Comparison of ENCODE assay signal across 19 cellular contexts in the genomic region with DNA sequence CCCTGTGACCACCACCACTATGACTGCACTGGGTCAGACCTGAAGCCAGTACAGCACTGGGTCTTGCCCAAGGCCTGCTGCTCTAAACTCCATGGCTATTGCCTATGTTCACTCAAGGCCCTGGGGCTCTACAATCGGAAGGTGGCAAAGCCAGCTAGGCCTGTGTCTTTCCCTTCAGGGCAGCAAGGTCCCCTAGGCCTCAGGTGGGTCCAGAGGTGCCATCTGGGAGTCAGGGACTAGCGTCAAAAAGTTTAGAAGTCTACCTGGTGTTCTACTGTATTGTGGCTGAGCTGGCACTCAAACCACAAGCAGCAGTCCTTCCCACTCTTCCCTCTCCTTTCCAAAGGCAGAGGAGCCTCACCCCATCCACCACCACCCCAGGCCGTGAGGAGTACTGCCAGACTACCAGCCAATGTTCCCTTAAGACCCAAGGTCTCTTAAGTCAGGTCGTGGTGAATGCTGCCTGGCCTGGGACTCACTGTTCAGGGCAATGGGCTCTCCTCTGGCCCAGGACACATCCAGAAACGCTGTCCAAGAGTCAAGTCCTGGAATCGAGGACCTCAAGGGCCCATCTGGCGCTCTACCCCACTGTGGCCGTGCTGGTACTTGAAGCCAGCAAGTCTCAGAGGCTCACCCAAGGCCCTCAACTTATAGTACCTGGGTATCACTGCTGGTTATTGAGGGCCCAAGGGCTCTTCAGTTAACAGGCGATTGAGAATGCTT. TPM values are rescaled to one million over a fixed set of nuclear protein-coding genes. Genes with fewer than 3 reads are reported as not detected.
DNase-seq lines count a peak whose midpoint lies in the region; ATAC-seq and TF ChIP-seq lines count a peak whose summit lies in the region.
"Had no signal": no experiment of that assay in that cellular context is flagged by ENCODE, and none has a peak within 500 bp of the region (broad histone marks: within the 10 kb centered on the region; RNA-seq: fewer than 3 reads in every experiment).

No MANE protein-coding gene starts in this region.

- no peak overlapping the region for H3K27ac Mint-ChIP-seq in endodermal cell
- H3K27ac Mint-ChIP-seq: CD8-positive, alpha-beta memory T cell had no signal

- H3K9ac ChIP-seq in endodermal cell (ENCODE audit: extremely low read depth, low read length, poor library complexity, severe bottlenecking) = no peak overlapping the region
- H3K9ac ChIP-seq: BLaER1 treated with 17β-estradiol and CSF1 and Interleukin-3, amounts not matched to agents 10 nM and 100 nM had no signal

- peak; percentile 4 to 7 for DNase-seq in activated T-cell treated with anti-CD3 and anti-CD28 coated beads, Interleukin-2, amount 50 U/mL, for 48 hours
- DNase-seq in activated T-cell treated with anti-CD3 and anti-CD28 coated beads, Interleukin-2, amount 50 U/mL, for 4 hours = no peak
- DNase-seq in adrenal gland = peak in 5 of 7 donors; percentile 0 to 48 (median 10)
- peak; percentile 64 for DNase-seq in mesenteric fat pad (ENCODE audit: low spot score)
- peak; percentile 7 for DNase-seq in testis
- no peak for DNase-seq in endodermal cell
- no peak for DNase-seq in LoVo (ENCODE audit: low spot score)
- DNase-seq: CD8-positive, alpha-beta memory T cell; DMS79; KG1; NCI-H1048; NCI-H1436 treated with DMSO at 0.1 percent for 48 hours; NCI-H2029 treated with DMSO at 0.1 percent for 48 hours; NCI-H2171 treated with DMSO at 0.1 percent for 48 hours; NCI-H748 treated with DMSO at 0.1 percent for 48 hours; RPMI8226 had no signal

- H3K4me1 ChIP-seq in adrenal gland (replicated peaks in 1 of 2) = no peaks in the 10 kb centered on the region
- no peaks in the 10 kb centered on the region for H3K4me1 ChIP-seq in testis
- H3K4me1 ChIP-seq in endodermal cell (ENCODE audit: control insufficient read depth, insufficient read depth, low read length) = no peaks in the 10 kb centered on the region

- H3K27me3 Mint-ChIP-seq in activated T-cell treated with anti-CD3 and anti-CD28 coated beads, Interleukin-2, amount 50 U/mL, for 4 hours (ENCODE audit: low read depth) = peaks cover 62% of the 10 kb centered on the region
- H3K27me3 Mint-ChIP-seq in endodermal cell (ENCODE audit: insufficient read depth) = peaks cover 20% of the 10 kb centered on the region

- H3K36me3 ChIP-seq in adrenal gland (replicated peaks in 1 of 2) = no peaks in the 10 kb centered on the region
- H3K36me3 ChIP-seq in testis (ENCODE audit: low read depth, missing control alignments) = no peaks in the 10 kb centered on the region
- no peaks in the 10 kb centered on the region for H3K36me3 ChIP-seq in endodermal cell (ENCODE audit: control insufficient read depth, insufficient read depth, low read length)
- H3K36me3 ChIP-seq: BLaER1 treated with 17β-estradiol and CSF1 and Interleukin-3, amounts not matched to agents 10 nM and 100 nM had no signal

- TF ChIP-seq CTCF in adrenal gland (IDR thresholded peaks at IDR 0.05) = no peak
- no peak for TF ChIP-seq CTCF in testis (IDR thresholded peaks at IDR 0.05)
- TF ChIP-seq CTCF in endodermal cell (conservative IDR thresholded peaks at IDR 0.05) = no peak

- no peaks in the 10 kb centered on the region for H3K36me3 Mint-ChIP-seq in activated T-cell treated with anti-CD3 and anti-CD28 coated beads, Interleukin-2, amount 50 U/mL, for 4 hours (ENCODE audit: insufficient read depth)
- no peaks in the 10 kb centered on the region for H3K36me3 Mint-ChIP-seq in endodermal cell (ENCODE audit: low read depth)

- no peaks in the 10 kb centered on the region for H3K27me3 ChIP-seq in adrenal gland
- no peaks in the 10 kb centered on the region for H3K27me3 ChIP-seq in testis
- H3K27me3 ChIP-seq in endodermal cell (ENCODE audit: control insufficient read depth, insufficient read depth, low read length, poor library complexity, severe bottlenecking) = no peaks in the 10 kb centered on the region
- H3K27me3 ChIP-seq: BLaER1 treated with 17β-estradiol and CSF1 and Interleukin-3, amounts not matched to agents 10 nM and 100 nM had no signal

- no peaks in the 10 kb centered on the region for H3K4me1 Mint-ChIP-seq in activated T-cell treated with anti-CD3 and anti-CD28 coated beads, Interleukin-2, amount 50 U/mL, for 4 hours (ENCODE audit: low read depth)
- peaks cover 6% of the 10 kb centered on the region for H3K4me1 Mint-ChIP-seq in endodermal cell
- H3K4me1 Mint-ChIP-seq: CD8-positive, alpha-beta memory T cell had no signal

- H3K9me3 ChIP-seq in adrenal gland (replicated peaks in 1 of 3) (no peaks in the 10 kb centered on the region), testis (no peaks in the 10 kb centered on the region), endodermal cell (ENCODE audit: control insufficient read depth, low read length) (peaks cover 9% of the 10 kb centered on the region)

- 85 to 90% (median 87%) methylated on average over 7 to 9 of the region's 9 CpGs for WGBS in adrenal gland, 4 donors
- 90 to 91% methylated on average over 7 to 9 of the region's 9 CpGs for WGBS in testis, 2 donors
- 84 to 94% methylated on average over 7 to 9 of the region's 9 CpGs for WGBS in endodermal cell (ENCODE audit: insufficient coverage in 1 of 2, insufficient read length in 1 of 2), 2 experiments

- H3K27ac ChIP-seq in adrenal gland (no peak overlapping the region), testis (no peak overlapping the region), endodermal cell (ENCODE audit: low read depth, low read length) (no peak overlapping the region)
- H3K27ac ChIP-seq: BLaER1 treated with 17β-estradiol and CSF1 and Interleukin-3, amounts not matched to agents 10 nM and 100 nM had no signal

- ATAC-seq in activated T-cell treated with anti-CD3 and anti-CD28 coated beads, Interleukin-2, amount 50 U/mL, for 4 hours = no peak
- no peak for ATAC-seq in HG03159 (IDR thresholded peaks at IDR 0.05; ENCODE audit: unreplicated experiment)
- ATAC-seq: HCT116 had no signal

- H3K9me3 Mint-ChIP-seq in activated T-cell treated with anti-CD3 and anti-CD28 coated beads, Interleukin-2, amount 50 U/mL, for 4 hours = no peaks in the 10 kb centered on the region
- H3K9me3 Mint-ChIP-seq in endodermal cell = peaks cover 29% of the 10 kb centered on the region
- H3K9me3 Mint-ChIP-seq: CD8-positive, alpha-beta memory T cell had no signal

- H3K4me3 ChIP-seq in adrenal gland (no peak overlapping the region), testis (no peak overlapping the region), endodermal cell (ENCODE audit: low read length) (no peak overlapping the region)
- H3K4me3 ChIP-seq: BLaER1 treated with 17β-estradiol and CSF1 and Interleukin-3, amounts not matched to agents 10 nM and 100 nM had no signal

- TF ChIP-seq POLR2A in adrenal gland (IDR thresholded peaks at IDR 0.05) = no peak
- no peak for TF ChIP-seq POLR2A in testis (IDR thresholded peaks at IDR 0.05)

- intact Hi-C loops in adrenal gland (cut with DNase I) = no loop called here
- intact Hi-C loops in testis (cut with DNase I; ENCODE audit: low total_unique reads) = no loop called here

- no peak overlapping the region for H3K4me3 Mint-ChIP-seq in activated T-cell treated with anti-CD3 and anti-CD28 coated beads, Interleukin-2, amount 50 U/mL, for 4 hours
- H3K4me3 Mint-ChIP-seq in endodermal cell = no peak overlapping the region

RNA-seq across cellular contexts. Expression of a gene that starts 12.9 kb away (rescaled TPM):
- total RNA-seq in activated T-cell treated with anti-CD3 and anti-CD28 coated beads, Interleukin-2, amount 50 U/mL, for 4 hours = 1 to 10 TPM; 3.6 to 5.5 (median 5.0) TPM
- total RNA-seq in adrenal gland = 1 to 10 TPM; 1.5 to 9.6 (median 3.4) TPM
- polyA plus RNA-seq in adrenal gland = 1 to 10 TPM in 2 of 3 donors, under 1 TPM in 1; 0.81 to 6.8 (median 3.0) TPM
- 0.87 TPM for total RNA-seq in mesenteric fat pad
- 1 to 10 TPM; 5.1 to 7.2 TPM for total RNA-seq in testis
- polyA plus RNA-seq in testis (ENCODE audit: insufficient read depth, low read depth, low replicate concordance) = 2.6 TPM
- 10 to 100 TPM in 1 of 2 donors, 1 to 10 TPM in 1; 8.4 to 11.2 TPM for total RNA-seq in endodermal cell
- polyA plus RNA-seq in endodermal cell (2013, experiment 1 of 2) = 6.2 TPM
- 6.1 TPM for polyA plus RNA-seq in endodermal cell (2013, experiment 2 of 2)

Comparison
In these comparisons a context has a peak if more than half of its experiments do, and no peak if none do; other contexts are left out.
1. DNase-seq: peak in activated T-cell treated with anti-CD3 and anti-CD28 coated beads, Interleukin-2, amount 50 U/mL, for 48 hours (2 of 2), adrenal gland (5 of 7), mesenteric fat pad (single experiment) and testis (single experiment); none in activated T-cell treated with anti-CD3 and anti-CD28 coated beads, Interleukin-2, amount 50 U/mL, for 4 hours (single experiment), endodermal cell (single experiment) and LoVo (single experiment).